Comparison of ENCODE assay signal across 18 cellular contexts in genomic region chr3:123568875-123569274, GRCh38. TPM values are rescaled to one million over a fixed set of nuclear protein-coding genes. Genes with fewer than 3 reads are reported as not detected.
A peak's percentile ranks its signal among the peaks of the same experiment; 100 is the strongest.
DNase-seq lines count a peak whose midpoint lies in the region; TF ChIP-seq lines count a peak whose summit lies in the region.
"Had no signal": no experiment of that assay in that cellular context is flagged by ENCODE, and none has a peak within 500 bp of the region (broad histone marks: within the 10 kb centered on the region; RNA-seq: fewer than 3 reads in every experiment).

No MANE protein-coding gene starts in this region.

- TF ChIP-seq POLR2A in erythroblast (IDR thresholded peaks at IDR 0.05; ENCODE audit: low read length): no peak

- H3K27ac ChIP-seq in temporal lobe (ENCODE audit: low read depth, low read length): peak overlapping the region; percentile 50

- intact Hi-C loops in head of caudate nucleus (cut with DNase I): no loop called here

- DNase-seq in OCI-M1 (lab: John Stamatoyannopoulos, UW): peak; percentile 27
- DNase-seq in amniotic epithelial cell (ENCODE audit: low read depth): peak; percentile 58
- DNase-seq in erythroblast (lab: John Stamatoyannopoulos, UW): peak; percentile 26 to 65
- no peak for DNase-seq in NCI-H146 treated with DMSO at 0.1 percent for 48 hours (lab: John Stamatoyannopoulos, UW; ENCODE audit: unreplicated experiment)
- DNase-seq in head of caudate nucleus: no peak
- no peak for DNase-seq in hippocampal formation (lab: John Stamatoyannopoulos, UW)
- DNase-seq: ACHN; BE2C; CD4-positive, CD25-positive, alpha-beta regulatory T cell; CD8-positive, alpha-beta memory T cell; COR-L47; DMS 273 treated with DMSO at 0.1 percent for 48 hours; DMS53; DND-41; EL; H9; IMR-90 had no signal

RNA-seq across cellular contexts. Expression of gene HACD2, which starts 16.0 kb away (rescaled TPM):
- 44.7 TPM for total RNA-seq in temporal lobe

Comparison
In these comparisons a context has a peak if more than half of its experiments do, and no peak if none do; other contexts are left out.
1. DNase-seq: peak in OCI-M1 (single experiment), amniotic epithelial cell (single experiment) and erythroblast (2 of 2); none in NCI-H146 treated with DMSO at 0.1 percent for 48 hours (single experiment), head of caudate nucleus (0 of 42) and hippocampal formation (0 of 2).